Comparison of ENCODE assay signal across 17 cellular contexts in genomic region chr6:125098253-125098652, GRCh38. TPM values are rescaled to one million over a fixed set of nuclear protein-coding genes. Genes with fewer than 3 reads are reported as not detected.
DNase-seq lines count a peak whose midpoint lies in the region; FAIRE-seq and TF ChIP-seq lines count a peak whose summit lies in the region.
"Had no signal": no experiment of that assay in that cellular context is flagged by ENCODE, and none has a peak within 500 bp of the region (broad histone marks: within the 10 kb centered on the region; RNA-seq: fewer than 3 reads in every experiment).

No MANE protein-coding gene starts in this region.

- no peak overlapping the region for H2BK20ac ChIP-seq in H1 (ENCODE audit: low read length)

- H2AK5ac ChIP-seq in H1 (ENCODE audit: low read depth, low read length), result no peak overlapping the region

- no peak for TF ChIP-seq EP300 in H1 (IDR thresholded peaks at IDR 0.05; ENCODE audit: borderline replicate concordance in 1 of 2, low read depth in 2 of 2, low read length in 2 of 2)

- no peak overlapping the region for H3K23ac ChIP-seq in H1 (ENCODE audit: insufficient read length)

- H3K27me3 Mint-ChIP-seq in mesothelial cell of epicardium (ENCODE audit: low read depth), result no peaks in the 10 kb centered on the region

- peaks cover 0 to 2% of the 10 kb centered on the region in 2 experiments for H4K20me1 ChIP-seq in H1 (replicated peaks in 1 of 2; ENCODE audit: control insufficient read depth in 1 of 2, insufficient read depth in 2 of 2, low read length in 2 of 2)

- H3K27ac Mint-ChIP-seq in mesothelial cell of epicardium, result no peak overlapping the region

- H3K79me2 ChIP-seq in H1 (ENCODE audit: control insufficient read depth in 1 of 2, insufficient read depth in 2 of 2, low read length in 2 of 2), result no peaks in the 10 kb centered on the region

- TF ChIP-seq POLR2A in H1 (IDR thresholded peaks at IDR 0.05; ENCODE audit: control extremely low read depth in 1 of 2, low read depth in 2 of 2, low read length in 2 of 2), result no peak

- DNase-seq in H1 (ENCODE audit: low read depth in 1 of 2, low spot score in 2 of 2), result no peak
- no peak for DNase-seq in mesothelial cell of epicardium (ENCODE audit: low spot score in 2 of 2, unreplicated experiment in 2 of 2)
- no peak for DNase-seq in pons (ENCODE audit: low spot score)
- DNase-seq in midbrain (lab: John Stamatoyannopoulos, UW), result no peak
- no peak for DNase-seq in activated CD4-positive, alpha-beta T cell treated with anti-CD3 and anti-CD28 coated beads, Interleukin-2, amount 50 U/mL, for 48 hours
- DNase-seq: H7, MM.1S, NCI-H1694, NCI-H2029 treated with DMSO at 0.1 percent for 48 hours, NCI-H526 treated with DMSO at 0.1 percent for 48 hours, PC-9 had no signal

- peaks cover 30% of the 10 kb centered on the region for H3K4me1 Mint-ChIP-seq in mesothelial cell of epicardium

- H3K23me2 ChIP-seq in H1 (ENCODE audit: low read depth, low read length), result peaks cover 4% of the 10 kb centered on the region; the same call in 1 of the 2 replicates

- no peaks in the 10 kb centered on the region for H3K79me1 ChIP-seq in H1 (ENCODE audit: low read depth, low read length)

- no peak for TF ChIP-seq RAD21 in H1 (IDR thresholded peaks at IDR 0.05 in 1 of 2, conservative IDR thresholded peaks at IDR 0.05 in 1 of 2; ENCODE audit: low read depth in 2 of 2, low read length in 2 of 2)

- no peak overlapping the region for H4K5ac ChIP-seq in H1 (ENCODE audit: insufficient read length, low read depth, low read length)

- H4K91ac ChIP-seq in H1 (replicated peaks; ENCODE audit: insufficient read length, low read length), result peak overlapping the region; percentile 33

- peak overlapping the region; percentile 3 for H3K4me3 Mint-ChIP-seq in mesothelial cell of epicardium

- no peak overlapping the region for H3K4ac ChIP-seq in H1 (replicated peaks; ENCODE audit: insufficient read length, low read depth, low read length)

- no peak overlapping the region for H4K8ac ChIP-seq in H1 (ENCODE audit: extremely low read depth, insufficient read depth, low read length)

- no peak overlapping the region for H2AFZ ChIP-seq in H1 (ENCODE audit: low read length)
- H2AFZ ChIP-seq: PC-9 had no signal

- no peak overlapping the region for H2BK15ac ChIP-seq in H1 (ENCODE audit: low read length)

- H3K27me3 ChIP-seq in H1 (replicated peaks in 1 of 4; ENCODE audit: control insufficient read depth in 3 of 4, extremely low read depth in 1 of 4, insufficient read depth in 3 of 4, low read length in 3 of 4), result no peaks in the 10 kb centered on the region; a peak in 1 of 7 replicates
- H3K27me3 ChIP-seq: SJSA1 had no signal

- H3K9me3 ChIP-seq in H1 (ENCODE audit: insufficient read depth in 2 of 2, low read depth in 1 of 2, low read length in 1 of 2), result no peaks in the 10 kb centered on the region
- H3K9me3 ChIP-seq: SJSA1 had no signal

- no peak overlapping the region for H3K9ac ChIP-seq in H1 (replicated peaks in 1 of 4; ENCODE audit: extremely low read depth in 1 of 4, low read depth in 3 of 4, low read length in 3 of 4)
- H3K9ac ChIP-seq: KMS-11 had no signal

- 100% methylated on average over 4 of the region's 4 CpGs; no CpG with 5 or more reads in 1 of the 2 experiments for WGBS in H1 (ENCODE audit: extremely low coverage in 1 of 2, insufficient coverage in 1 of 2, insufficient read length in 1 of 2, insufficient replicate concordance in 2 of 2, low coverage in 1 of 2, low lambda C conversion rate in 2 of 2, missing lambda C conversion rate in 1 of 2), 2 experiments

- peak overlapping the region; percentile 26 for H2BK120ac ChIP-seq in H1 (replicated peaks; ENCODE audit: low read depth, low read length)

- no peak overlapping the region for H3K56ac ChIP-seq in H1 (replicated peaks; ENCODE audit: insufficient read length, low read depth, low read length)

- no peak overlapping the region for H3K4me2 ChIP-seq in H1 (ENCODE audit: insufficient read depth in 1 of 2, low read depth in 2 of 2, low read length in 2 of 2)
- H3K4me2 ChIP-seq: KMS-11 had no signal

- no peaks in the 10 kb centered on the region for H3K36me3 Mint-ChIP-seq in mesothelial cell of epicardium

- no peaks in the 10 kb centered on the region for H3K9me3 Mint-ChIP-seq in mesothelial cell of epicardium

- FAIRE-seq in H1 (lab: Jason Lieb, UNC), result no peak
- FAIRE-seq: D721Med, GM18507 had no signal

- CTCF ChIA-PET in H1 (lab: Charles Lee; ENCODE audit: partially characterized antibody), result interaction anchor here (0.8 to 6.2 kb wide), 4 partner anchors 9 to 229 kb away, joined by 3 to 27 read pairs (median 3); no protein-coding TSS in a partner anchor

- no peaks in the 10 kb centered on the region for H3K36me3 ChIP-seq in H1 (ENCODE audit: control insufficient read depth in 2 of 4, insufficient read depth in 4 of 4, low read length in 3 of 4)

- H3K18ac ChIP-seq in H1 (ENCODE audit: extremely low read depth, low read length), result no peak overlapping the region

- H3K4me3 ChIP-seq in H1 (ENCODE audit: extremely low read depth in 1 of 4, insufficient read depth in 2 of 4, low read depth in 3 of 4, low read length in 4 of 4), result no peak overlapping the region

- peaks cover 0 to 11% (median 5%) of the 10 kb centered on the region in 4 experiments; a peak in 4 of 7 replicates for H3K4me1 ChIP-seq in H1 (replicated peaks in 1 of 4; ENCODE audit: control insufficient read depth in 3 of 4, insufficient read depth in 4 of 4, low read length in 3 of 4)

- H2BK12ac ChIP-seq in H1 (ENCODE audit: low read depth, low read length), result no peak overlapping the region

- TF ChIP-seq CTCF in H1 (IDR thresholded peaks at IDR 0.05; ENCODE audit: control extremely low read depth in 1 of 3, insufficient read depth in 1 of 3, low read depth in 1 of 3, low read length in 3 of 3) (no peak), mesothelial cell of epicardium (IDR thresholded peaks at IDR 0.05; ENCODE audit: unreplicated experiment) (no peak)

- H3K27ac ChIP-seq in angular gyrus (ENCODE audit: low read depth, low read length) (peak overlapping the region; percentile 86), H1 (ENCODE audit: low read depth, low read length) (no peak overlapping the region), temporal lobe (ENCODE audit: low read depth, low read length) (peak overlapping the region; percentile 79)
- H3K27ac ChIP-seq: KMS-11, PC-9 had no signal

- H3K14ac ChIP-seq in H1 (ENCODE audit: insufficient read length), result no peak overlapping the region

- no peak overlapping the region for H2BK5ac ChIP-seq in H1 (ENCODE audit: low read depth, low read length)

- POLR2A ChIA-PET in H1 (lab: Charles Lee; ENCODE audit: partially characterized antibody), result no interaction called here

TF ChIP-seq in H1, 55 proteins besides CTCF, POLR2A, EP300 and RAD21:
- TF ChIP-seq NRF1 (IDR thresholded peaks at IDR 0.05; ENCODE audit: low read depth, low read length) (no peak), TCF12 (IDR thresholded peaks at IDR 0.05; ENCODE audit: low read depth, low read length) (no peak), TAF1 (IDR thresholded peaks at IDR 0.05; ENCODE audit: low read depth, low read length) (no peak), MAFK (IDR thresholded peaks at IDR 0.05; ENCODE audit: low read depth, low read length) (no peak), TEAD4 (IDR thresholded peaks at IDR 0.05; ENCODE audit: low read depth, low read length) (no peak), CEBPB (IDR thresholded peaks at IDR 0.05; ENCODE audit: low read depth, low read length) (no peak), MAX (IDR thresholded peaks at IDR 0.05) (no peak), ASH2L (IDR thresholded peaks at IDR 0.05; ENCODE audit: low read length) (no peak), CTBP2 (IDR thresholded peaks at IDR 0.05; ENCODE audit: borderline replicate concordance, insufficient read depth, insufficient read length, low read length) (no peak), USF2 (IDR thresholded peaks at IDR 0.05; ENCODE audit: low read length) (no peak), SAP30 (IDR thresholded peaks at IDR 0.05; ENCODE audit: insufficient read depth, insufficient replicate concordance, low read length) (no peak), POU5F1 (IDR thresholded peaks at IDR 0.05; ENCODE audit: low read depth, low read length) (no peak), SP4 (IDR thresholded peaks at IDR 0.05; ENCODE audit: low read length) (no peak), RXRA (IDR thresholded peaks at IDR 0.05; ENCODE audit: insufficient read depth, low read depth, low read length) (no peak), EGR1 (IDR thresholded peaks at IDR 0.05; ENCODE audit: borderline replicate concordance, low read depth, low read length) (no peak), HDAC6 (IDR thresholded peaks at IDR 0.05; ENCODE audit: low read depth, low read length) (no peak)

RNA-seq across cellular contexts. Expression of gene TPD52L1, which starts 55.3 kb away (rescaled TPM):
- total RNA-seq in H1 (2021; fragmentation: NEBNext Ultra II Directional; extraction: Animal tissue kit (Norgen Biotek cat#: 25700)), result 7.4 and 9.6 TPM in 2 replicates
- polyA plus RNA-seq in H1 (2011; rRNA removed), result 14.2 and 14.3 TPM in 2 replicates
- polyA plus RNA-seq in H1 (2011; cell fraction: cytosol; rRNA removed), result 17.5 TPM
- polyA plus RNA-seq in H1 (2011; cell fraction: nucleus; rRNA removed), result 13.8 TPM
- polyA plus RNA-seq in H1 (2012, experiment 1 of 2), result 10.0 to 12.2 TPM (median 11.0 TPM) in 4 replicates
- polyA plus RNA-seq in H1 (2012, experiment 2 of 2), result 3.2 TPM
- 11.2 TPM for polyA plus RNA-seq in H1 (2013, experiment 1 of 2)
- 12.6 TPM for polyA plus RNA-seq in H1 (2013, experiment 2 of 2)
- 4.2 and 8.3 TPM in 2 replicates for polyA minus RNA-seq in H1 (2011; rRNA and poly(A)+ RNA removed)
- polyA minus RNA-seq in H1 (2011; cell fraction: cytosol; rRNA and poly(A)+ RNA removed), result 5.3 TPM
- 5.0 TPM for polyA minus RNA-seq in H1 (2011; cell fraction: nucleus; rRNA and poly(A)+ RNA removed)
- total RNA-seq in mesothelial cell of epicardium, result 200 to 212 TPM (median 209 TPM) in 3 replicates
- 3.4 TPM for total RNA-seq in temporal lobe

Comparison
In these comparisons a context has a peak if more than half of its experiments do, and no peak if none do; other contexts are left out.
1. RNA of gene TPD52L1, which starts 55.3 kb away (total RNA-seq): 200 to 212 TPM in mesothelial cell of epicardium; 7.4 to 9.6 TPM in H1 and 3.4 TPM in temporal lobe (single experiment); every median in the first group is over 10 times any median in the second.